In genomic region chr9:97986466-97986865, GRCh38 we compare ENCODE assay signal across 10 cellular contexts. TPM values are rescaled to one million over a fixed set of nuclear protein-coding genes. Genes with fewer than 3 reads are reported as not detected.
DNase-seq lines count a peak whose midpoint lies in the region; ATAC-seq and TF ChIP-seq lines count a peak whose summit lies in the region.
"Had no signal": no experiment of that assay in that cellular context is flagged by ENCODE, and none has a peak within 500 bp of the region (broad histone marks: within the 10 kb centered on the region; RNA-seq: fewer than 3 reads in every experiment).

No MANE protein-coding gene starts in this region.

- intact Hi-C loops in Caco-2 (cut with micrococcal nuclease; ENCODE audit: unreplicated experiment) (loop anchor here (5.0 to 10.0 kb wide), 2 partner anchors 268 to 354 kb away; partner anchors contain the start of genes NCBP1, TBC1D2 and TSTD2), Right ventricle myocardium superior (cut with DNase I) (no loop called here)

- no peaks in the 10 kb centered on the region for H3K27me3 ChIP-seq in Caco-2 (replicated peaks; ENCODE audit: control insufficient read depth, insufficient read depth, low read length)

- no peaks in the 10 kb centered on the region for H3K9me3 ChIP-seq in Caco-2
- H3K9me3 ChIP-seq: SK-N-SH had no signal

- no TSS peak for BruUV-seq in Caco-2 (replicated peaks; lab: Mats Ljungman, UMichigan)

- POLR2A ChIA-PET in Caco-2 (lab: Charles Lee), result no interaction called here
- POLR2A ChIA-PET in activated CD8-positive, alpha-beta T cell treated with anti-CD3 and anti-CD28 coated beads, Interleukin-2, amount 10 ng/mL, durations not matched to agents 7 days and 5 days (lab: Charles Lee), result interaction anchor here (1.2 to 10.3 kb wide), 2 partner anchors 27 to 65 kb away, joined by 3 to 110 read pairs; partner anchors contain the start of gene TRMO
- POLR2A ChIA-PET in naive thymus-derived CD8-positive, alpha-beta T cell (lab: Charles Lee), result interaction anchor here (0.9 to 9.6 kb wide), 7 partner anchors 11 to 289 kb away, joined by 3 to 200 read pairs (median 6); partner anchors contain the start of genes NANS, TBC1D2, TRMO and XPA

- peaks cover 45% of the 10 kb centered on the region for H3K4me1 Mint-ChIP-seq in Caco-2 (ENCODE audit: low read depth, unreplicated experiment)
- peaks cover 51 to 55% (median 52%) of the 10 kb centered on the region in 3 donors for H3K4me1 Mint-ChIP-seq in IgD-negative memory B cell
- H3K4me1 Mint-ChIP-seq in activated CD8-positive, alpha-beta T cell treated with anti-CD3 and anti-CD28 coated beads, Interleukin-2, amount 10 ng/mL, durations not matched to agents 7 days and 5 days (ENCODE audit: low read depth), result peaks cover 71% of the 10 kb centered on the region
- H3K4me1 Mint-ChIP-seq in naive thymus-derived CD8-positive, alpha-beta T cell, result peaks cover 36 to 72% (median 69%) of the 10 kb centered on the region in 4 donors

- H3K4me3 Mint-ChIP-seq in Caco-2 (ENCODE audit: unreplicated experiment) (peak overlapping the region; percentile 79), IgD-negative memory B cell (peak overlapping the region; percentile 3 to 97 (median 84))
- H3K4me3 Mint-ChIP-seq in activated CD8-positive, alpha-beta T cell treated with anti-CD3 and anti-CD28 coated beads, Interleukin-2, amount 10 ng/mL, durations not matched to agents 7 days and 5 days, result peak overlapping the region; percentile 82
- H3K4me3 Mint-ChIP-seq in naive thymus-derived CD8-positive, alpha-beta T cell, result peak overlapping the region; percentile 69 to 89 (median 87)

- no peak for TF ChIP-seq CTCF in Caco-2 (IDR thresholded peaks at IDR 0.05; ENCODE audit: insufficient read depth in 1 of 2, low read depth in 1 of 2, low read length in 1 of 2, severe bottlenecking in 1 of 2, unreplicated experiment in 1 of 2)

- H3K4me1 ChIP-seq in Caco-2, result peaks cover 23% of the 10 kb centered on the region

- H3K36me3 Mint-ChIP-seq in Caco-2 (ENCODE audit: insufficient read depth, unreplicated experiment), result peaks cover 54% of the 10 kb centered on the region
- H3K36me3 Mint-ChIP-seq in IgD-negative memory B cell, result no peaks in the 10 kb centered on the region
- H3K36me3 Mint-ChIP-seq in activated CD8-positive, alpha-beta T cell treated with anti-CD3 and anti-CD28 coated beads, Interleukin-2, amount 10 ng/mL, durations not matched to agents 7 days and 5 days (ENCODE audit: low read depth), result peaks cover 29% of the 10 kb centered on the region
- H3K36me3 Mint-ChIP-seq in naive thymus-derived CD8-positive, alpha-beta T cell, result no peaks in the 10 kb centered on the region

- no peaks in the 10 kb centered on the region for H3K36me3 ChIP-seq in Caco-2 (ENCODE audit: control insufficient read depth, insufficient read depth, low read length)

- no peak for ATAC-seq in activated CD8-positive, alpha-beta T cell treated with anti-CD3 and anti-CD28 coated beads, Interleukin-2, amount 10 ng/mL, durations not matched to agents 7 days and 5 days
- no peak for ATAC-seq in naive thymus-derived CD8-positive, alpha-beta T cell
- ATAC-seq in GM18870 (IDR thresholded peaks at IDR 0.05; ENCODE audit: unreplicated experiment) (no peak), GM21367 (IDR thresholded peaks at IDR 0.05; ENCODE audit: unreplicated experiment) (no peak), Right ventricle myocardium superior (ENCODE audit: poor library complexity) (no peak)

- H3K27me3 Mint-ChIP-seq in Caco-2 (ENCODE audit: insufficient read depth, unreplicated experiment) (no peaks in the 10 kb centered on the region), IgD-negative memory B cell (no peaks in the 10 kb centered on the region)
- no peaks in the 10 kb centered on the region for H3K27me3 Mint-ChIP-seq in activated CD8-positive, alpha-beta T cell treated with anti-CD3 and anti-CD28 coated beads, Interleukin-2, amount 10 ng/mL, durations not matched to agents 7 days and 5 days (ENCODE audit: low read depth)
- no peaks in the 10 kb centered on the region for H3K27me3 Mint-ChIP-seq in naive thymus-derived CD8-positive, alpha-beta T cell

- H3K9me3 Mint-ChIP-seq in Caco-2 (ENCODE audit: unreplicated experiment) (no peaks in the 10 kb centered on the region), IgD-negative memory B cell (no peaks in the 10 kb centered on the region)
- no peaks in the 10 kb centered on the region for H3K9me3 Mint-ChIP-seq in activated CD8-positive, alpha-beta T cell treated with anti-CD3 and anti-CD28 coated beads, Interleukin-2, amount 10 ng/mL, durations not matched to agents 7 days and 5 days (ENCODE audit: insufficient read depth)
- H3K9me3 Mint-ChIP-seq in naive thymus-derived CD8-positive, alpha-beta T cell, result no peaks in the 10 kb centered on the region

- DNase-seq in Caco-2, result no peak
- DNase-seq in activated CD8-positive, alpha-beta T cell treated with anti-CD3 and anti-CD28 coated beads, Interleukin-2, amount 10 ng/mL, durations not matched to agents 7 days and 5 days, result no peak
- DNase-seq in naive thymus-derived CD8-positive, alpha-beta T cell, result peak in 1 of 10 donors; percentile 18
- DNase-seq in kidney glomerular epithelial cell (lab: John Stamatoyannopoulos, UW), result no peak
- no peak for DNase-seq in Right ventricle myocardium superior
- DNase-seq: GDM1, SK-N-SH had no signal

- CTCF ChIA-PET in Caco-2 (lab: Charles Lee), result no interaction called here
- CTCF ChIA-PET in activated CD8-positive, alpha-beta T cell treated with anti-CD3 and anti-CD28 coated beads, Interleukin-2, amount 10 ng/mL, durations not matched to agents 7 days and 5 days (lab: Charles Lee), result interaction anchor here (0.8 to 3.1 kb wide), 9 partner anchors 9 to 85 kb away, joined by 3 to 33 read pairs (median 5); partner anchors contain the start of gene TRMO

- H3K27ac Mint-ChIP-seq in Caco-2 (ENCODE audit: unreplicated experiment) (peak overlapping the region; percentile 92), IgD-negative memory B cell (peak overlapping the region; percentile 41 to 98 (median 97))
- peak overlapping the region; percentile 95 for H3K27ac Mint-ChIP-seq in activated CD8-positive, alpha-beta T cell treated with anti-CD3 and anti-CD28 coated beads, Interleukin-2, amount 10 ng/mL, durations not matched to agents 7 days and 5 days
- peak overlapping the region; percentile 90 to 96 (median 94) for H3K27ac Mint-ChIP-seq in naive thymus-derived CD8-positive, alpha-beta T cell

- H3K4me3 ChIP-seq in Caco-2 (ENCODE audit: low read depth, low read length), result no peak overlapping the region

RNA-seq across cellular contexts. Expression of gene ANP32B, which starts 3.3 kb away (rescaled TPM):
- total RNA-seq in Caco-2 (2022), result 299 and 317 TPM in 2 replicates
- 87.0 TPM for polyA plus RNA-seq in IgD-negative memory B cell
- total RNA-seq in activated CD8-positive, alpha-beta T cell treated with anti-CD3 and anti-CD28 coated beads, Interleukin-2, amount 10 ng/mL, durations not matched to agents 7 days and 5 days, result 100 to 1,000 TPM; 347 to 354 TPM
- 100 to 1,000 TPM; 200 to 205 TPM for total RNA-seq in naive thymus-derived CD8-positive, alpha-beta T cell
- 100 to 1,000 TPM in 2 of 3 donors, 10 to 100 TPM in 1; 87.8 to 110 (median 108) TPM for polyA plus RNA-seq in naive thymus-derived CD8-positive, alpha-beta T cell
- total RNA-seq in Right ventricle myocardium superior, result 47.0 TPM

RNA-seq across cellular contexts. Expression of gene HEMGN, which starts 48.5 kb away (rescaled TPM):
- not detected in 2 replicates for total RNA-seq in Caco-2 (2022)
- polyA plus RNA-seq in IgD-negative memory B cell, result 0.44 TPM
- total RNA-seq in activated CD8-positive, alpha-beta T cell treated with anti-CD3 and anti-CD28 coated beads, Interleukin-2, amount 10 ng/mL, durations not matched to agents 7 days and 5 days, result 1 to 10 TPM; 1.2 to 1.6 TPM
- total RNA-seq in naive thymus-derived CD8-positive, alpha-beta T cell, result 1 to 10 TPM; 1.9 to 3.4 TPM
- polyA plus RNA-seq in naive thymus-derived CD8-positive, alpha-beta T cell, result 10 to 100 TPM in 1 of 3 donors, 1 to 10 TPM in 2; 7.6 to 11.0 (median 8.3) TPM
- total RNA-seq in Right ventricle myocardium superior, result not detected
- polyA plus RNA-seq: SK-N-SH had no signal
